10 cellular contexts compared by ENCODE assay signal in genomic region chr17:78771758-78772382, GRCh38. TPM values are rescaled to one million over a fixed set of nuclear protein-coding genes. Genes with fewer than 3 reads are reported as not detected.
A peak's percentile ranks its signal among the peaks of the same experiment; 100 is the strongest.
DNase-seq lines count a peak whose midpoint lies in the region; ATAC-seq and TF ChIP-seq lines count a peak whose summit lies in the region.
"Had no signal": no experiment of that assay in that cellular context is flagged by ENCODE, and none has a peak within 500 bp of the region (broad histone marks: within the 10 kb centered on the region; RNA-seq: fewer than 3 reads in every experiment).

No MANE protein-coding gene starts in this region.

- no peaks in the 10 kb centered on the region for H3K27me3 Mint-ChIP-seq in activated naive CD4-positive, alpha-beta T cell treated with anti-CD3 and anti-CD28 coated beads, Interleukin-2, amount 50 U/mL, for 24 hours

- H3K27me3 ChIP-seq in esophagus squamous epithelium (no peaks in the 10 kb centered on the region), upper lobe of right lung (no peaks in the 10 kb centered on the region)

- H3K36me3 Mint-ChIP-seq in activated naive CD4-positive, alpha-beta T cell treated with anti-CD3 and anti-CD28 coated beads, Interleukin-2, amount 50 U/mL, for 24 hours, result peaks cover 2% of the 10 kb centered on the region

- H3K27ac Mint-ChIP-seq in activated naive CD4-positive, alpha-beta T cell treated with anti-CD3 and anti-CD28 coated beads, Interleukin-2, amount 50 U/mL, for 24 hours, result peak overlapping the region; percentile 98

- H3K4me1 ChIP-seq in esophagus squamous epithelium (peaks cover 39 to 92% (median 52%) of the 10 kb centered on the region in 3 donors), upper lobe of right lung (peaks cover 43% of the 10 kb centered on the region)

- peak overlapping the region; percentile 82 for H3K4me3 Mint-ChIP-seq in activated naive CD4-positive, alpha-beta T cell treated with anti-CD3 and anti-CD28 coated beads, Interleukin-2, amount 50 U/mL, for 24 hours

- TF ChIP-seq CTCF in esophagus squamous epithelium (IDR thresholded peaks at IDR 0.05), result no peak
- no peak for TF ChIP-seq CTCF in upper lobe of right lung (IDR thresholded peaks at IDR 0.05)

- H3K36me3 ChIP-seq in esophagus squamous epithelium, result no peaks in the 10 kb centered on the region
- no peaks in the 10 kb centered on the region for H3K36me3 ChIP-seq in upper lobe of right lung

- TF ChIP-seq POLR2A in esophagus squamous epithelium (IDR thresholded peaks at IDR 0.05), result no peak

- H3K9me3 ChIP-seq in esophagus squamous epithelium (no peaks in the 10 kb centered on the region), upper lobe of right lung (no peaks in the 10 kb centered on the region)

- peaks cover 48% of the 10 kb centered on the region for H3K4me1 Mint-ChIP-seq in activated naive CD4-positive, alpha-beta T cell treated with anti-CD3 and anti-CD28 coated beads, Interleukin-2, amount 50 U/mL, for 24 hours

- DNase-seq in activated naive CD4-positive, alpha-beta T cell treated with Interleukin-2 at 50 U/mL for 16 hours, result no peak
- DNase-seq in RPMI8226 (peak; percentile 34), esophagus squamous epithelium (lab: John Stamatoyannopoulos, UW) (no peak), upper lobe of right lung (no peak), NCI-H1092 (lab: John Stamatoyannopoulos, UW) (no peak), inferior parietal cortex (ENCODE audit: extremely low spot score) (no peak)
- DNase-seq: cortex of kidney, NCI-H1417 treated with DMSO at 0.1 percent for 48 hours had no signal

- intact Hi-C loops in esophagus squamous epithelium (cut with DNase I), result no loop called here
- intact Hi-C loops in upper lobe of right lung (cut with DNase I), result no loop called here

- H3K4me3 ChIP-seq in esophagus squamous epithelium (peak overlapping the region in 1 of 4 donors; percentile 1), upper lobe of right lung (no peak overlapping the region)

- H3K9me3 Mint-ChIP-seq in activated naive CD4-positive, alpha-beta T cell treated with anti-CD3 and anti-CD28 coated beads, Interleukin-2, amount 50 U/mL, for 24 hours, result no peaks in the 10 kb centered on the region

- WGBS in esophagus squamous epithelium, 2 donors, result 16 to 29% methylated on average over 6 of the region's 6 CpGs

- ATAC-seq in upper lobe of right lung (no peak), GM21619 (IDR thresholded peaks at IDR 0.05; ENCODE audit: unreplicated experiment) (no peak)

- H3K27ac ChIP-seq in esophagus squamous epithelium, result peak overlapping the region; percentile 47 to 89 (median 68)
- peak overlapping the region; percentile 40 for H3K27ac ChIP-seq in upper lobe of right lung

RNA-seq across cellular contexts. Expression of gene CYTH1, which starts 10.2 kb away (rescaled TPM):
- 10 to 100 TPM; 42.1 to 86.7 (median 67.5) TPM for total RNA-seq in esophagus squamous epithelium
- 103 TPM for total RNA-seq in upper lobe of right lung
